In the genomic region with DNA sequence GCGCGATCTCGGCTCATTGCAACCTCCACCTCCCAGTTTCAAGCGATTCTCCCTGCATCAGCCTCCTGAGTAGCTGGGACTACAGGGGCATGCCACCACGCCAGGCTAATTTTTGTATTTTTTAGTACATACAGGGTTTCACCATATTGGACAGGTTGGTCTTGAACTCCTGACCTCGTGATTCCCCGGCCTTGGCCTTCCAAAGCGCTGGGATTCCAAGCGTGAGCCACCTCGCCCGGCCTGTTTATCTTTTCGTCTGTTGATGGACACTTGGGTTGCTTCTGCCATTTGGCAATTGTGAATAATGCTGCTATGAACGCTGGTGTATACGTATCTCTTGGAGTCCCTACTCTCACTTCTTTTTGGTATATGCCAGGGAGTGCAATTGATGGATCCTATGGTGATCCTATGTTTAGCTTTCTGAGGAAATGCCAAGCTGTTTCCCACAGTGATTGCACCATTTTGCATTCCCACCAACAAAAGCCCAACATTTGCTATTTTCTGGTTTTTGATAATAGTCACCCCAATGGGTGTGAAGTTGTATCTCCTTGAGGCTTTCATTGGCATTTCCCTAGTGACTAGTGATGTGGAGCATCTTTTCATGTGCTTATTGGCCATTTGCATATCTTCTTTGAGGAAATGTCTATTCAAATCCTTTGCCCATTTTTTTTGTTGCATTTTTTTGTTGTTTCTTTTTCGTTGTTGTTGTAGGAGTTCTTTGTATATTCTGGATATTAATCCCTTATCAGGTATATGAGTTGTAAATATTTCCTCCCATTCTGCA, we compare ENCODE assay signal across 19 cellular contexts. TPM values are rescaled to one million over a fixed set of nuclear protein-coding genes. Genes with fewer than 3 reads are reported as not detected.
DNase-seq lines count a peak whose midpoint lies in the region; ATAC-seq, FAIRE-seq and TF ChIP-seq lines count a peak whose summit lies in the region.
"Had no signal": no experiment of that assay in that cellular context is flagged by ENCODE, and none has a peak within 500 bp of the region (broad histone marks: within the 10 kb centered on the region; RNA-seq: fewer than 3 reads in every experiment).

No MANE protein-coding gene starts in this region.

- TF ChIP-seq CTCF in SK-N-SH (IDR thresholded peaks at IDR 0.05): no peak
- TF ChIP-seq CTCF in GM12878 (IDR thresholded peaks at IDR 0.05 in 2 of 3, conservative IDR thresholded peaks at IDR 0.05 in 1 of 3; ENCODE audit: control insufficient read depth in 2 of 3, extremely low read depth in 1 of 3, insufficient read depth in 1 of 3, low read depth in 3 of 3, low read length in 3 of 3): no peak
- no peak for TF ChIP-seq CTCF in spleen (IDR thresholded peaks at IDR 0.05 in 8 of 11, conservative IDR thresholded peaks at IDR 0.05 in 3 of 11)
- no peak for TF ChIP-seq CTCF in coronary artery (IDR thresholded peaks at IDR 0.05)

- H3K9ac ChIP-seq in SK-N-SH (no peak overlapping the region), GM12878 (ENCODE audit: control insufficient read depth, insufficient read depth, low read length) (no peak overlapping the region)
- H3K9ac ChIP-seq: BLaER1 had no signal

- H3K36me3 ChIP-seq in SK-N-SH (replicated peaks in 1 of 2; ENCODE audit: control insufficient read depth in 1 of 2, insufficient read depth in 2 of 2, low read length in 1 of 2) (no peaks in the 10 kb centered on the region), GM12878 (ENCODE audit: control insufficient read depth in 2 of 2, insufficient read depth in 2 of 2, low read length in 1 of 2) (no peaks in the 10 kb centered on the region), spleen (no peaks in the 10 kb centered on the region)
- H3K36me3 ChIP-seq: BLaER1, HAP-1 had no signal

- H3K27ac ChIP-seq in SK-N-SH (ENCODE audit: low read depth in 2 of 2, low read length in 1 of 2) (no peak overlapping the region), GM12878 (ENCODE audit: control insufficient read depth, insufficient read depth) (no peak overlapping the region), spleen (no peak overlapping the region), coronary artery (no peak overlapping the region)
- H3K27ac ChIP-seq: 22Rv1, BLaER1, HL-60 had no signal

- no peaks in the 10 kb centered on the region for H3K79me2 ChIP-seq in SK-N-SH (ENCODE audit: insufficient read depth)
- H3K79me2 ChIP-seq in GM12878 (ENCODE audit: control insufficient read depth, insufficient read depth, low read length): no peaks in the 10 kb centered on the region

- H4K20me1 ChIP-seq in SK-N-SH (ENCODE audit: insufficient read depth): no peaks in the 10 kb centered on the region
- no peaks in the 10 kb centered on the region for H4K20me1 ChIP-seq in GM12878 (ENCODE audit: control insufficient read depth, insufficient read depth)
- H4K20me1 ChIP-seq: BLaER1 had no signal

- CTCF ChIA-PET in SK-N-SH (lab: Yijun Ruan, JAX): interaction anchor here (0.8 kb wide), 1 partner anchor 10 kb away, joined by 3 read pairs; no protein-coding TSS in a partner anchor
- CTCF ChIA-PET in GM12878 (lab: Yijun Ruan, JAX): no interaction called here

- 84% methylated on average over 15 of the region's 15 CpGs for WGBS in SK-N-SH (ENCODE audit: low lambda C conversion rate)
- WGBS in GM12878 (ENCODE audit: insufficient coverage, insufficient replicate concordance, low lambda C conversion rate, missing lambda C conversion rate): 66% methylated on average over 15 of the region's 15 CpGs
- 91 to 97% (median 96%) methylated on average over 15 of the region's 15 CpGs for WGBS in spleen, 5 donors

- no TSS peak for BruUV-seq in GM12878 (replicated peaks; lab: Mats Ljungman, UMichigan)

- TF ChIP-seq EP300 in SK-N-SH (IDR thresholded peaks at IDR 0.05; ENCODE audit: borderline replicate concordance in 1 of 2, low read depth in 1 of 2, low read length in 1 of 2) (no peak), GM12878 (IDR thresholded peaks at IDR 0.05; ENCODE audit: borderline replicate concordance in 1 of 2, control insufficient read depth in 1 of 2, low read depth in 2 of 2, low read length in 2 of 2) (no peak)

- no peak overlapping the region for H3K4me3 ChIP-seq in SK-N-SH (ENCODE audit: low read depth in 2 of 2, low read length in 1 of 2)
- H3K4me3 ChIP-seq in GM12878: no peak overlapping the region
- H3K4me3 ChIP-seq in spleen: no peak overlapping the region
- no peak overlapping the region for H3K4me3 ChIP-seq in coronary artery
- H3K4me3 ChIP-seq: BLaER1, HAP-1 had no signal

- no peaks in the 10 kb centered on the region for H3K27me3 ChIP-seq in SK-N-SH (ENCODE audit: insufficient read depth)
- H3K27me3 ChIP-seq in GM12878 (replicated peaks in 1 of 2; ENCODE audit: control insufficient read depth in 2 of 2, insufficient read depth in 2 of 2, low read length in 1 of 2): no peaks in the 10 kb centered on the region; a peak in 1 of 4 replicates
- H3K27me3 ChIP-seq in spleen (replicated peaks in 1 of 7): no peaks in the 10 kb centered on the region

- no peak overlapping the region for H3K4me2 ChIP-seq in SK-N-SH
- H3K4me2 ChIP-seq in GM12878 (ENCODE audit: control insufficient read depth, insufficient read depth): no peak overlapping the region
- H3K4me2 ChIP-seq: BLaER1 had no signal

- SMC1A ChIA-PET in GM12878 (lab: Charles Lee; ENCODE audit: uncharacterized antibody, unreplicated experiment): no interaction called here

- in situ Hi-C loops in GM12878 (cut with MboI): no loop called here

- peaks cover 13% of the 10 kb centered on the region for H3F3A ChIP-seq in SK-N-SH (replicated peaks; ENCODE audit: insufficient read depth)

- FAIRE-seq in GM12878 (lab: Jason Lieb, UNC): no peak
- no peak for FAIRE-seq in urothelium cell line (lab: Jason Lieb, UNC)
- FAIRE-seq: GM19239 had no signal

- no peak for TF ChIP-seq RAD21 in SK-N-SH (IDR thresholded peaks at IDR 0.05; ENCODE audit: low read length)
- no peak for TF ChIP-seq RAD21 in GM12878 (IDR thresholded peaks at IDR 0.05; ENCODE audit: insufficient read depth, low read depth, low read length)

- intact Hi-C loops in GM12878 (cut with micrococcal nuclease; ENCODE audit: unreplicated experiment): no loop called here
- intact Hi-C loops in spleen (cut with DNase I; ENCODE audit: low total_unique reads): no loop called here

- H3K4me1 ChIP-seq in SK-N-SH (ENCODE audit: control insufficient read depth in 1 of 2, insufficient read depth in 2 of 2, low read depth in 1 of 2, low read length in 1 of 2) (peaks cover 6 to 10% of the 10 kb centered on the region in 2 experiments; a peak in 2 of 4 replicates), GM12878 (ENCODE audit: control insufficient read depth, insufficient read depth, low read length) (no peaks in the 10 kb centered on the region), spleen (peaks cover 0 to 58% (median 16%) of the 10 kb centered on the region in 6 donors)
- H3K4me1 ChIP-seq: HAP-1 had no signal

- RAD21 ChIA-PET in GM12878 (lab: Charles Lee; ENCODE audit: unreplicated experiment): no interaction called here

- DNase-seq in SK-N-SH: no peak
- no peak for DNase-seq in GM12878 (ENCODE audit: low read depth, low spot score)
- DNase-seq in islet precursor cell: peak; percentile 17
- peak; percentile 54 for DNase-seq in spleen
- no peak for DNase-seq in urothelium cell line (ENCODE audit: low spot score)
- DNase-seq in coronary artery (ENCODE audit: low spot score): no peak
- no peak for DNase-seq in stimulated activated CD4-positive, alpha-beta T cell treated with anti-CD3 and anti-CD28 coated beads, Interleukin-4, amount 100 ng/mL, for 4 hours
- DNase-seq: AML-193, DND-41, GDM1, GOT3 had no signal

- no peaks in the 10 kb centered on the region for H3K9me2 ChIP-seq in SK-N-SH

- POLR2A ChIA-PET in SK-N-SH (lab: Yijun Ruan, JAX): no interaction called here
- POLR2A ChIA-PET in GM12878 (lab: Charles Lee): no interaction called here

- TF ChIP-seq POLR2A in GM12878 (IDR thresholded peaks at IDR 0.05; ENCODE audit: low read depth, low read length): no peak
- no peak for TF ChIP-seq POLR2A in spleen (IDR thresholded peaks at IDR 0.05)

- H2AFZ ChIP-seq in SK-N-SH (ENCODE audit: low read depth) (no peak overlapping the region), GM12878 (ENCODE audit: control insufficient read depth, low read depth, low read length) (no peak overlapping the region)

- no peaks in the 10 kb centered on the region; the same call in 1 of the 2 replicates for H3K9me3 ChIP-seq in SK-N-SH
- H3K9me3 ChIP-seq in GM12878 (replicated peaks; ENCODE audit: control insufficient read depth, insufficient read depth, low read length): no peaks in the 10 kb centered on the region
- H3K9me3 ChIP-seq in spleen: no peaks in the 10 kb centered on the region
- H3K9me3 ChIP-seq: BLaER1, Caco-2, HAP-1 had no signal

- ATAC-seq in SK-N-SH treated with all-trans-retinoic acid at 6 μM for 48 hours: no peak
- no peak for ATAC-seq in GM12878

TF ChIP-seq in SK-N-SH treated with all-trans-retinoic acid at 6 μM for 48 hours, 23 proteins besides CTCF, POLR2A, EP300 and RAD21 (continues in another document):
- TF ChIP-seq CSDC2 (CRISPR knock-in tag; IDR thresholded peaks at IDR 0.05) (no peak), ZNF70 (CRISPR knock-in tag; IDR thresholded peaks at IDR 0.05) (no peak), ISL1 (CRISPR knock-in tag; IDR thresholded peaks at IDR 0.05) (no peak)

TF ChIP-seq in GM12878, 131 proteins besides CTCF, POLR2A, EP300 and RAD21:
- TF ChIP-seq NR2F1 (conservative IDR thresholded peaks at IDR 0.05): no peak
- TF ChIP-seq CREB1 (IDR thresholded peaks at IDR 0.05; ENCODE audit: low read depth): 0 out of 2 replicates have a peak, but pooled peaks have one; percentile 34
- TF ChIP-seq RFX5 (IDR thresholded peaks at IDR 0.05; ENCODE audit: low read depth, low read length): peak; percentile 68

RNA-seq across cellular contexts. Expression of a gene that starts 3.5 kb away (rescaled TPM):
- polyA plus RNA-seq in SK-N-SH (2012; rRNA removed) (not detected in 2 replicates), GM12878 (2011; rRNA removed) (not detected in 2 replicates), GM12878 (2014; fragmentation: Illumina TruSeq; extraction: Trizol) (not detected in 2 replicates), GM12878 (2014; fragmentation: Nextera tagmentation; extraction: Ambion mirVana) (not detected), GM12878 (2014; rRNA removed) (not detected in 2 replicates), GM12878 (2016; fragmentation: Nextera tagmentation; extraction: Ambion mirVana) (not detected), spleen (under 1 TPM in 2 of 3 donors, not detected in 1; 0.03 to 0.42 TPM)
- not detected in 2 replicates for polyA plus RNA-seq in SK-N-SH (2012; cell fraction: cytosol; rRNA removed)
- polyA plus RNA-seq in SK-N-SH (2012; cell fraction: nucleus; rRNA removed): 0.02 TPM in 1 of 2 replicates, not detected in the other
- not detected in 2 replicates for total RNA-seq in GM12878 (2013; cell fraction: nucleolus; rRNA removed)
- total RNA-seq in GM12878 (2014; rRNA removed) (not detected in 2 replicates), GM12878 (2014; rRNA removed; fragmentation: Illumina TruSeq; extraction: Trizol) (not detected in 2 replicates), GM12878 (2021) (not detected in 2 replicates), spleen (1 to 10 TPM in 1 of 7 donors, under 1 TPM in 4, not detected in 2; 0.20 to 1.1 (median 0.42) TPM)
- not detected for polyA plus RNA-seq in GM12878 (2011; ENCODE audit: low read depth)
- not detected in 2 replicates for polyA plus RNA-seq in GM12878 (2011; cell fraction: cytosol; rRNA removed)
- 0.13 TPM in 1 of 2 replicates, not detected in the other for polyA plus RNA-seq in GM12878 (2011; cell fraction: nucleus; rRNA removed)
- not detected in 2 replicates for polyA plus RNA-seq in GM12878 (2012)
- not detected in 2 replicates for polyA minus RNA-seq in GM12878 (2011; rRNA and poly(A)+ RNA removed)
- polyA minus RNA-seq in GM12878 (2011; cell fraction: cytosol; rRNA and poly(A)+ RNA removed): not detected in 2 replicates
- not detected in 2 replicates for polyA minus RNA-seq in GM12878 (2011; cell fraction: nucleus; rRNA and poly(A)+ RNA removed)
- total RNA-seq: Caco-2; CD8-positive, alpha-beta memory T cell had no signal
- polyA plus RNA-seq: CD8-positive, alpha-beta memory T cell had no signal

Comparison
In these comparisons a context has a peak if more than half of its experiments do, and no peak if none do; other contexts are left out.
1. DNase-seq: peak in islet precursor cell (single experiment) and spleen (single experiment); none in SK-N-SH (single experiment), GM12878 (single experiment), urothelium cell line (single experiment), coronary artery (single experiment) and stimulated activated CD4-positive, alpha-beta T cell treated with anti-CD3 and anti-CD28 coated beads, Interleukin-4, amount 100 ng/mL, for 4 hours (0 of 2).